10 cellular contexts compared by ENCODE assay signal in genomic region chr12:6631549-6631961, GRCh38. TPM values are rescaled to one million over a fixed set of nuclear protein-coding genes. Genes with fewer than 3 reads are reported as not detected.
DNase-seq lines count a peak whose midpoint lies in the region; ATAC-seq and TF ChIP-seq lines count a peak whose summit lies in the region.
"Had no signal": no experiment of that assay in that cellular context is flagged by ENCODE, and none has a peak within 500 bp of the region (broad histone marks: within the 10 kb centered on the region; RNA-seq: fewer than 3 reads in every experiment).

No MANE protein-coding gene starts in this region.

- H3K27ac Mint-ChIP-seq in CD4-positive, alpha-beta T cell: peak overlapping the region; percentile 91
- H3K27ac Mint-ChIP-seq in central memory CD8-positive, alpha-beta T cell (ENCODE audit: low read depth): peak overlapping the region; percentile 91

- H3K36me3 ChIP-seq in Karpas-422 (ENCODE audit: insufficient read depth, low read length) (no peaks in the 10 kb centered on the region), muscle layer of duodenum (ENCODE audit: control insufficient read depth in 1 of 2, insufficient read depth in 2 of 2, low read length in 2 of 2) (no peaks in the 10 kb centered on the region), H7 (replicated peaks; ENCODE audit: control insufficient read depth, insufficient read depth, low read length) (no peaks in the 10 kb centered on the region)
- H3K36me3 ChIP-seq: neutrophil had no signal

- peaks cover 68% of the 10 kb centered on the region for H3K4me1 Mint-ChIP-seq in CD4-positive, alpha-beta T cell (ENCODE audit: low read depth)
- H3K4me1 Mint-ChIP-seq in central memory CD8-positive, alpha-beta T cell: peaks cover 59% of the 10 kb centered on the region

- no peaks in the 10 kb centered on the region for H4K20me1 ChIP-seq in Karpas-422 (ENCODE audit: insufficient read depth, low read depth, low read length)

- peak; percentile 27 for ATAC-seq in CD4-positive, alpha-beta T cell (ENCODE audit: poor library complexity)
- ATAC-seq in central memory CD8-positive, alpha-beta T cell (replicated peaks; ENCODE audit: extremely low read depth, poor library complexity, severe bottlenecking): peak; percentile 34
- ATAC-seq in GM19463 (IDR thresholded peaks at IDR 0.05; ENCODE audit: unreplicated experiment) (no peak), HG03159 (IDR thresholded peaks at IDR 0.05; ENCODE audit: unreplicated experiment) (no peak)

- POLR2A ChIA-PET in CD4-positive, alpha-beta T cell (lab: Charles Lee): interaction anchor here (0.7 to 1.9 kb wide), 10 partner anchors 9 to 155 kb away, joined by 3 to 10 read pairs (median 4); partner anchors contain the start of genes COPS7A and ZNF384

- H3K4me3 ChIP-seq in Karpas-422 (ENCODE audit: low read length) (peak overlapping the region; percentile 70), muscle layer of duodenum (ENCODE audit: low read depth in 1 of 2, low read length in 2 of 2) (peak overlapping the region in 1 of 2 donors; percentile 63), H7 (ENCODE audit: insufficient read depth, low read depth, low read length) (no peak overlapping the region)

- peak overlapping the region; percentile 66 for H3K27ac ChIP-seq in CD4-positive, alpha-beta T cell (ENCODE audit: low read depth, low read length)
- H3K27ac ChIP-seq in Karpas-422 (ENCODE audit: low read length) (peak overlapping the region; percentile 85), muscle layer of duodenum (ENCODE audit: low read length) (peak overlapping the region; percentile 92)
- H3K27ac ChIP-seq: neutrophil had no signal

- H2AFZ ChIP-seq in Karpas-422 (ENCODE audit: low read length): peak overlapping the region; percentile 8; the same call in 1 of the 2 replicates

- H3K9ac ChIP-seq in Karpas-422 (ENCODE audit: low read length): peak overlapping the region; percentile 80

- H3K4me3 Mint-ChIP-seq in CD4-positive, alpha-beta T cell: peak overlapping the region; percentile 78
- H3K4me3 Mint-ChIP-seq in central memory CD8-positive, alpha-beta T cell: peak overlapping the region; percentile 79

- H3K4me2 ChIP-seq in Karpas-422 (ENCODE audit: low read depth, low read length, poor library complexity, severe bottlenecking): peak overlapping the region; percentile 86

- H3K79me2 ChIP-seq in Karpas-422 (ENCODE audit: low read length): peaks cover 23% of the 10 kb centered on the region

- no peaks in the 10 kb centered on the region for H3K9me3 ChIP-seq in CD4-positive, alpha-beta T cell (ENCODE audit: control insufficient read depth, low read length)
- H3K9me3 ChIP-seq in Karpas-422 (ENCODE audit: low read length) (no peaks in the 10 kb centered on the region), muscle layer of duodenum (ENCODE audit: control insufficient read depth in 1 of 2, low read length in 2 of 2) (no peaks in the 10 kb centered on the region)
- H3K9me3 ChIP-seq: neutrophil had no signal

- H3K4me1 ChIP-seq in Karpas-422 (ENCODE audit: low read length): peaks cover 69% of the 10 kb centered on the region
- peaks cover 8 to 13% of the 10 kb centered on the region in 2 donors for H3K4me1 ChIP-seq in muscle layer of duodenum (ENCODE audit: control insufficient read depth in 1 of 2, insufficient read depth in 2 of 2, low read length in 2 of 2)

- no peaks in the 10 kb centered on the region for H3K27me3 ChIP-seq in CD4-positive, alpha-beta T cell (ENCODE audit: control insufficient read depth, insufficient read depth, low read length)
- H3K27me3 ChIP-seq in Karpas-422 (ENCODE audit: low read length) (no peaks in the 10 kb centered on the region), muscle layer of duodenum (ENCODE audit: low read depth, low read length) (no peaks in the 10 kb centered on the region), H7 (ENCODE audit: control insufficient read depth, insufficient read depth, low read length) (no peaks in the 10 kb centered on the region)
- H3K27me3 ChIP-seq: neutrophil had no signal

- TF ChIP-seq CTCF in CD4-positive, alpha-beta T cell (IDR thresholded peaks at IDR 0.05): no peak

- H3K9me2 ChIP-seq in Karpas-422 (replicated peaks; ENCODE audit: insufficient read depth, low read length): no peaks in the 10 kb centered on the region

- H3K27me3 Mint-ChIP-seq in CD4-positive, alpha-beta T cell: no peaks in the 10 kb centered on the region
- no peaks in the 10 kb centered on the region for H3K27me3 Mint-ChIP-seq in central memory CD8-positive, alpha-beta T cell

- DNase-seq in CD4-positive, alpha-beta T cell: no peak
- DNase-seq in Karpas-422 (peak; percentile 78), H4 (ENCODE audit: low spot score) (no peak), H7 (no peak)
- no peak for DNase-seq in central memory CD8-positive, alpha-beta T cell (ENCODE audit: low spot score in 2 of 2)

- H3K9me3 Mint-ChIP-seq in CD4-positive, alpha-beta T cell: no peaks in the 10 kb centered on the region
- no peaks in the 10 kb centered on the region for H3K9me3 Mint-ChIP-seq in central memory CD8-positive, alpha-beta T cell

- intact Hi-C loops in CD4-positive, alpha-beta T cell (cut with DNase I, micrococcal nuclease): loop anchor here in 1 of 2 experiments (2.0 kb wide), 1 partner anchor 23 kb away; no protein-coding TSS in a partner anchor

- CTCF ChIA-PET in CD4-positive, alpha-beta T cell (lab: Charles Lee): no interaction called here

- no peaks in the 10 kb centered on the region for H3K36me3 Mint-ChIP-seq in CD4-positive, alpha-beta T cell (ENCODE audit: low read depth)
- H3K36me3 Mint-ChIP-seq in central memory CD8-positive, alpha-beta T cell (ENCODE audit: insufficient read depth): peaks cover 15% of the 10 kb centered on the region
- H3K36me3 Mint-ChIP-seq: CD14-positive monocyte had no signal

RNA-seq across cellular contexts. Expression of gene LPAR5, which starts 4.2 kb away (rescaled TPM):
- total RNA-seq in CD4-positive, alpha-beta T cell: 1 to 10 TPM; 2.8 to 3.0 TPM
- total RNA-seq in Karpas-422 (2014; rRNA removed; shearing (Covaris generic); ENCODE audit: low replicate concordance): 10.3 and 14.6 TPM in 2 replicates
- 0.04 TPM in 1 of 2 replicates, not detected in the other for total RNA-seq in H4 (2014; rRNA removed; shearing (Covaris generic))
- 0.04 TPM in 1 of 2 replicates, not detected in the other for total RNA-seq in H7 (2014; rRNA removed; shearing (Covaris generic))

RNA-seq across cellular contexts. Expression of gene ACRBP, which starts 15.7 kb away (rescaled TPM):
- under 1 TPM; 0.58 to 0.95 TPM for total RNA-seq in CD4-positive, alpha-beta T cell
- 2.2 and 4.2 TPM in 2 replicates for total RNA-seq in Karpas-422 (2014; rRNA removed; shearing (Covaris generic); ENCODE audit: low replicate concordance)
- not detected in 2 replicates for total RNA-seq in H4 (2014; rRNA removed; shearing (Covaris generic))
- 0.80 and 3.6 TPM in 2 replicates for total RNA-seq in H7 (2014; rRNA removed; shearing (Covaris generic))

RNA-seq across cellular contexts. Expression of gene CHD4, which starts 24.4 kb away (rescaled TPM):
- 100 to 1,000 TPM; 288 to 292 TPM for total RNA-seq in CD4-positive, alpha-beta T cell
- 216 and 315 TPM in 2 replicates for total RNA-seq in Karpas-422 (2014; rRNA removed; shearing (Covaris generic); ENCODE audit: low replicate concordance)
- total RNA-seq in H4 (2014; rRNA removed; shearing (Covaris generic)): 242 and 246 TPM in 2 replicates
- 236 and 245 TPM in 2 replicates for total RNA-seq in H7 (2014; rRNA removed; shearing (Covaris generic))

RNA-seq across cellular contexts. Expression of gene ING4, which starts 31.4 kb away (rescaled TPM):
- total RNA-seq in CD4-positive, alpha-beta T cell: 10 to 100 TPM; 13.8 to 17.4 TPM
- 40.1 and 52.9 TPM in 2 replicates for total RNA-seq in Karpas-422 (2014; rRNA removed; shearing (Covaris generic); ENCODE audit: low replicate concordance)
- 57.8 and 65.7 TPM in 2 replicates for total RNA-seq in H4 (2014; rRNA removed; shearing (Covaris generic))
- total RNA-seq in H7 (2014; rRNA removed; shearing (Covaris generic)): 26.9 and 31.2 TPM in 2 replicates

RNA-seq across cellular contexts. Expression of gene ZNF384, which starts 57.6 kb away (rescaled TPM):
- 10 to 100 TPM; 67.6 TPM for total RNA-seq in CD4-positive, alpha-beta T cell
- total RNA-seq in Karpas-422 (2014; rRNA removed; shearing (Covaris generic); ENCODE audit: low replicate concordance): 35.5 and 39.2 TPM in 2 replicates
- total RNA-seq in H4 (2014; rRNA removed; shearing (Covaris generic)): 21.2 and 23.6 TPM in 2 replicates
- total RNA-seq in H7 (2014; rRNA removed; shearing (Covaris generic)): 34.4 and 40.3 TPM in 2 replicates

Comparison
In these comparisons a context has a peak if more than half of its experiments do, and no peak if none do; other contexts are left out.
1. ATAC-seq: peak in CD4-positive, alpha-beta T cell (single experiment) and central memory CD8-positive, alpha-beta T cell (single experiment); none in GM19463 (single experiment) and HG03159 (single experiment).
2. Peak in every context shown above with its lines, with median percentiles within 50 percentile points of each other: H3K27ac ChIP-seq.